9 cellular contexts compared by ENCODE assay signal in the genomic region with DNA sequence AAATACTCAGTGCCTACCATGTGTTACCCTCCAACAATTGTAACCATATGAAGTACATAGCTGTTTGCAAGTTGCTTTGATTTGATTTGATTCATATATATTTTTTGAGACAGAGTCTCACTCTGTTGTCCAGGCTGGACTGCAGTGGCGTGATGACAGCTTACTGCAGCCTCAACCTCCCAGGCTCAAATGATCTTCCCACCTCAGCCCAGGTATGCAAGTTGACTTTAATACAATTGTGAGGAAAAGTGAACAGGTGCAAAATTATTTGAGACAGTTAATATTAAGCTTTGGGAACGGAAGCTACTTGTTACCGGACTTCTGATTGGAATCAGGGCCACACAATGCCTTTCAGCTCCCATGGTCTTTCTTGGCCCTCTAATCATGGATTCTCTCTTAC. TPM values are rescaled to one million over a fixed set of nuclear protein-coding genes. Genes with fewer than 3 reads are reported as not detected.
DNase-seq lines count a peak whose midpoint lies in the region; ATAC-seq and TF ChIP-seq lines count a peak whose summit lies in the region.
"Had no signal": no experiment of that assay in that cellular context is flagged by ENCODE, and none has a peak within 500 bp of the region (broad histone marks: within the 10 kb centered on the region; RNA-seq: fewer than 3 reads in every experiment).

No MANE protein-coding gene starts in this region.

- no peak overlapping the region for H3K27ac ChIP-seq in ACC112 (ENCODE audit: low read depth, low read length)
- H3K27ac ChIP-seq in GM23338 (ENCODE audit: low read depth) = 0 out of 2 replicates have a peak overlapping the region, but pooled peaks have one; percentile 13
- peak overlapping the region; percentile 39 to 72 for H3K27ac ChIP-seq in ascending aorta

- H2AFZ ChIP-seq in ACC112 (ENCODE audit: low read length, unreplicated experiment) = peak overlapping the region; percentile 17
- no peak overlapping the region for H2AFZ ChIP-seq in GM23338

- peak overlapping the region; percentile 99 for H3K4me3 ChIP-seq in ACC112 (ENCODE audit: low read depth, low read length)
- peak overlapping the region; percentile 94 for H3K4me3 ChIP-seq in GM23338
- H3K4me3 ChIP-seq in ascending aorta = peak overlapping the region in 1 of 2 donors; percentile 83
- H3K4me3 ChIP-seq in mucosa of stomach (ENCODE audit: low read length) = no peak overlapping the region
- no peak overlapping the region; the same call in 1 of the 2 replicates for H3K4me3 ChIP-seq in H7 (ENCODE audit: insufficient read depth, low read depth, low read length)

- H3F3A ChIP-seq in GM23338 (replicated peaks; ENCODE audit: low read depth) = peaks cover 34% of the 10 kb centered on the region

- peak overlapping the region; percentile 99 for H3K4me3 Mint-ChIP-seq in GM23338

- H3K4me1 ChIP-seq in ACC112 (ENCODE audit: control insufficient read depth, insufficient read depth, low read length, unreplicated experiment) = peaks cover 63% of the 10 kb centered on the region
- peaks cover 33% of the 10 kb centered on the region for H3K4me1 ChIP-seq in GM23338 (ENCODE audit: insufficient read depth)
- H3K4me1 ChIP-seq in ascending aorta = peaks cover 8 to 13% of the 10 kb centered on the region in 2 donors
- H3K4me1 ChIP-seq in mucosa of stomach (ENCODE audit: control insufficient read depth, insufficient read depth, low read length) = peaks cover 20% of the 10 kb centered on the region

- no peaks in the 10 kb centered on the region for H3K9me2 ChIP-seq in GM23338 (ENCODE audit: insufficient read depth)

- no peaks in the 10 kb centered on the region for H3K9me3 Mint-ChIP-seq in GM23338

- peak overlapping the region; percentile 99; the same call in 1 of the 2 replicates for H3K27ac Mint-ChIP-seq in GM23338

- peaks cover 38% of the 10 kb centered on the region for H3K36me3 Mint-ChIP-seq in GM23338 (ENCODE audit: low read depth)

- H3K4me1 Mint-ChIP-seq in GM23338 = peaks cover 33% of the 10 kb centered on the region

- peak overlapping the region; percentile 85 for H3K4me2 ChIP-seq in GM23338

- no peak for TF ChIP-seq CTCF in GM23338 (conservative IDR thresholded peaks at IDR 0.05; ENCODE audit: low read depth in 2 of 2)
- TF ChIP-seq CTCF in ascending aorta (IDR thresholded peaks at IDR 0.05) = no peak

- peak overlapping the region; percentile 97 for H3K9ac ChIP-seq in mucosa of stomach (ENCODE audit: low read length)

- intact Hi-C loops in ascending aorta (cut with DNase I) = no loop called here

- H3K79me2 ChIP-seq in ACC112 (ENCODE audit: control insufficient read depth, insufficient read depth, low read length, unreplicated experiment) (peaks cover 55% of the 10 kb centered on the region), GM23338 (replicated peaks; ENCODE audit: insufficient read depth) (peaks cover 37% of the 10 kb centered on the region)

- H3K27me3 ChIP-seq in ACC112 (ENCODE audit: insufficient read depth, low read length) = no peaks in the 10 kb centered on the region
- H3K27me3 ChIP-seq in GM23338 (ENCODE audit: insufficient read depth) = no peaks in the 10 kb centered on the region
- no peaks in the 10 kb centered on the region for H3K27me3 ChIP-seq in ascending aorta
- no peaks in the 10 kb centered on the region for H3K27me3 ChIP-seq in mucosa of stomach (ENCODE audit: control insufficient read depth, insufficient read depth, low read length)
- no peaks in the 10 kb centered on the region for H3K27me3 ChIP-seq in H7 (ENCODE audit: control insufficient read depth, insufficient read depth, low read length)

- H3K9me3 ChIP-seq in ascending aorta (no peaks in the 10 kb centered on the region), mucosa of stomach (ENCODE audit: control insufficient read depth, low read length) (no peaks in the 10 kb centered on the region)

- DNase-seq in GM23338 (ENCODE audit: low spot score) (no peak), ascending aorta (ENCODE audit: low spot score in 2 of 2) (no peak), H7 (no peak), GM03348 (ENCODE audit: low spot score) (no peak), nucleus accumbens (lab: John Stamatoyannopoulos, UW) (no peak)
- DNase-seq: activated effector memory CD4-positive, alpha-beta T cell treated with anti-CD3 and anti-CD28 coated beads, Interleukin-2, amount 50 U/mL, for 16 hours had no signal

- ATAC-seq in GM23338 = no peak
- no peak for ATAC-seq in HG03045 (IDR thresholded peaks at IDR 0.05; ENCODE audit: unreplicated experiment)

- H4K20me1 ChIP-seq in GM23338 (replicated peaks; ENCODE audit: insufficient read depth) = peaks cover 27% of the 10 kb centered on the region

- H3K36me3 ChIP-seq in ACC112 (ENCODE audit: insufficient read depth, low read length) = peaks cover 35% of the 10 kb centered on the region
- H3K36me3 ChIP-seq in GM23338 (ENCODE audit: insufficient read depth) = peaks cover 33% of the 10 kb centered on the region
- peaks cover 23 to 33% of the 10 kb centered on the region in 2 donors for H3K36me3 ChIP-seq in ascending aorta
- H3K36me3 ChIP-seq in mucosa of stomach (ENCODE audit: control insufficient read depth, insufficient read depth, low read length) = no peaks in the 10 kb centered on the region
- peaks cover 26% of the 10 kb centered on the region for H3K36me3 ChIP-seq in H7 (replicated peaks; ENCODE audit: control insufficient read depth, insufficient read depth, low read length)

- peaks cover 9% of the 10 kb centered on the region for H3K27me3 Mint-ChIP-seq in GM23338 (ENCODE audit: insufficient read depth, low read depth, poor library complexity)

TF ChIP-seq in GM23338, 12 proteins besides CTCF, POLR2A, EP300 and RAD21:
- TF ChIP-seq EZH2 (IDR thresholded peaks at IDR 0.05; ENCODE audit: low read depth, unreplicated experiment) = no peak

RNA-seq across cellular contexts. Expression of a gene that starts 1.3 kb away (rescaled TPM):
- 879 and 1,118 TPM in 2 replicates for total RNA-seq in GM23338 (2014; rRNA removed; shearing (Covaris generic))
- polyA plus RNA-seq in GM23338 (2016; fragmentation: Nextera tagmentation; extraction: Ambion mirVana) = 5,036 and 5,564 TPM in 2 replicates
- total RNA-seq in ascending aorta = 493 TPM
- 3,026 and 3,219 TPM in 2 replicates for total RNA-seq in H7 (2014; rRNA removed; shearing (Covaris generic))

Comparison
In these comparisons a context has a peak if more than half of its experiments do, and no peak if none do; other contexts are left out.
1. H3K4me3 ChIP-seq: peak in ACC112 (single experiment) and GM23338 (single experiment); none in mucosa of stomach (single experiment) and H7 (single experiment).